23 cellular contexts compared by ENCODE assay signal in the genomic region with DNA sequence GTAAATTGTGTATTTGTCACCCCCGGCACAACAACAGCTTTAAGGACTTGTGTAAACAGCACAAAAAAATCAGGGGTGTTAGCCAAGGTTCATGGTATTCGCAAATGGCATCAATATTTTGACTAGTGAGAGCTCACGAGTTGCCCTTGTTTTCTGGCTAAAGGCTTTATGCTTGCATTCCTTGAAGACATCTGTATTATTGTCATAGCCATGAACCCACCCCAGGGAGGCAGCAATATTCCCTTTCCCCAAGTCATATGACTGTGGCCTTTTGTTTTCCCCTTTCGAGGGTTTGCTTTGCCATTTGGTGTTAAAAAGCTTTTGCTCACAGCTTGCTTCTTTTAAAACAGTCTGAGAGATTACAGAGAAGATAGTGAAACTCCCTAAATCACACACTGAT.
A peak's percentile ranks its signal among the peaks of the same experiment; 100 is the strongest.
DNase-seq lines count a peak whose midpoint lies in the region; ATAC-seq and TF ChIP-seq lines count a peak whose summit lies in the region.
"Had no signal": no experiment of that assay in that cellular context is flagged by ENCODE, and none has a peak within 500 bp of the region (broad histone marks: within the 10 kb centered on the region; RNA-seq: fewer than 3 reads in every experiment).

No MANE protein-coding gene starts in this region.

- peaks cover 7% of the 10 kb centered on the region for H3K36me3 Mint-ChIP-seq in HFFc6 (ENCODE audit: low read depth)
- no peaks in the 10 kb centered on the region for H3K36me3 Mint-ChIP-seq in activated CD4-positive, alpha-beta T cell treated with anti-CD3 and anti-CD28 coated beads for 36 hours (ENCODE audit: low read depth)

- intact Hi-C loops in activated CD4-positive, alpha-beta T cell treated with anti-CD3 and anti-CD28 coated beads for 36 hours (cut with DNase I, micrococcal nuclease) = no loop called here

- TF ChIP-seq CTCF in HFFc6 (IDR thresholded peaks at IDR 0.05) (no peak), choroid plexus epithelial cell (conservative IDR thresholded peaks at IDR 0.05; ENCODE audit: low read depth, low read length) (no peak)

- POLR2A ChIA-PET in activated CD4-positive, alpha-beta T cell treated with anti-CD3 and anti-CD28 coated beads for 36 hours (lab: Charles Lee) = no interaction called here

- peaks cover 27% of the 10 kb centered on the region for H3K4me1 Mint-ChIP-seq in HFFc6 (ENCODE audit: low read depth)
- H3K4me1 Mint-ChIP-seq in activated CD4-positive, alpha-beta T cell treated with anti-CD3 and anti-CD28 coated beads for 36 hours = no peaks in the 10 kb centered on the region

- H3K9ac ChIP-seq in subcutaneous abdominal adipose tissue (ENCODE audit: low read length in 5 of 5) = peak overlapping the region in 1 of 5 donors; percentile 5

- CTCF ChIA-PET in activated CD4-positive, alpha-beta T cell treated with anti-CD3 and anti-CD28 coated beads for 36 hours (lab: Charles Lee) = no interaction called here

- H3K27ac Mint-ChIP-seq in HFFc6 = peak overlapping the region; percentile 68; the same call in 1 of the 2 replicates
- no peak overlapping the region for H3K27ac Mint-ChIP-seq in activated CD4-positive, alpha-beta T cell treated with anti-CD3 and anti-CD28 coated beads for 36 hours
- H3K27ac Mint-ChIP-seq: stimulated activated naive CD8-positive, alpha-beta T cell treated with anti-CD3 and anti-CD28 coated beads, Interleukin-15, Interleukin-2, amounts not matched to agents 100 ng/mL and 50 ng/mL, for 24 hours had no signal

- H3K4me3 Mint-ChIP-seq in HFFc6 = peak overlapping the region; percentile 43
- no peak overlapping the region for H3K4me3 Mint-ChIP-seq in activated CD4-positive, alpha-beta T cell treated with anti-CD3 and anti-CD28 coated beads for 36 hours
- H3K4me3 Mint-ChIP-seq: stimulated activated naive CD8-positive, alpha-beta T cell treated with anti-CD3 and anti-CD28 coated beads, Interleukin-15, Interleukin-2, amounts not matched to agents 100 ng/mL and 50 ng/mL, for 24 hours had no signal

- H3K9me3 Mint-ChIP-seq in HFFc6 = no peaks in the 10 kb centered on the region
- no peaks in the 10 kb centered on the region for H3K9me3 Mint-ChIP-seq in activated CD4-positive, alpha-beta T cell treated with anti-CD3 and anti-CD28 coated beads for 36 hours (ENCODE audit: low read depth)
- H3K9me3 Mint-ChIP-seq: stimulated activated naive CD8-positive, alpha-beta T cell treated with anti-CD3 and anti-CD28 coated beads, Interleukin-15, Interleukin-2, amounts not matched to agents 100 ng/mL and 50 ng/mL, for 24 hours had no signal

- WGBS in mesodermal cell (ENCODE audit: insufficient coverage in 2 of 2), 2 experiments = 73 to 86% methylated on average over 3 of the region's 4 CpGs

- no peaks in the 10 kb centered on the region for H3K9me3 ChIP-seq in mesodermal cell (ENCODE audit: control insufficient read depth, low read length)
- no peaks in the 10 kb centered on the region for H3K9me3 ChIP-seq in subcutaneous abdominal adipose tissue (ENCODE audit: control insufficient read depth in 5 of 5, low read length in 5 of 5)
- H3K9me3 ChIP-seq: left lung, mucosa of descending colon, upper lobe of left lung had no signal

- no peak overlapping the region for H3K4me3 ChIP-seq in choroid plexus epithelial cell (ENCODE audit: low read depth, low read length)
- H3K4me3 ChIP-seq in mesodermal cell (ENCODE audit: extremely low read depth, insufficient read depth, low read length, poor library complexity, severe bottlenecking) = no peak overlapping the region
- no peak overlapping the region for H3K4me3 ChIP-seq in subcutaneous abdominal adipose tissue (ENCODE audit: low read depth in 1 of 5, low read length in 5 of 5)
- H3K4me3 ChIP-seq: left lung, mucosa of descending colon, PC-9, upper lobe of left lung had no signal

- H3K4me1 ChIP-seq in mesodermal cell (ENCODE audit: control insufficient read depth, insufficient read depth, low read length, poor library complexity, severe bottlenecking) = no peaks in the 10 kb centered on the region
- H3K4me1 ChIP-seq in subcutaneous abdominal adipose tissue (ENCODE audit: control insufficient read depth in 5 of 5, insufficient read depth in 5 of 5, low read length in 5 of 5) = peaks cover 0 to 20% (median 18%) of the 10 kb centered on the region in 5 donors
- H3K4me1 ChIP-seq: left lung, upper lobe of left lung had no signal

- DNase-seq in HFFc6 (no peak), choroid plexus epithelial cell (ENCODE audit: low read depth) (peak; percentile 50), NOMO-1 (lab: John Stamatoyannopoulos, UW; ENCODE audit: unreplicated experiment in 2 of 2) (no peak), GDM1 (lab: John Stamatoyannopoulos, UW) (no peak)
- DNase-seq in activated naive CD4-positive, alpha-beta T cell treated with anti-CD3 and anti-CD28 coated beads, Interleukin-2, amount 50 U/mL, for 16 hours = no peak
- no peak for DNase-seq in activated CD4-positive, alpha-beta T cell treated with anti-CD3 and anti-CD28 coated beads for 36 hours
- DNase-seq: activated CD4-positive, alpha-beta T cell treated with anti-CD3 and anti-CD28 coated beads for 1 hour; H7; left lung; mucosa of descending colon; NCI-H1436 treated with DMSO at 0.1 percent for 48 hours; NCI-H2171 treated with DMSO at 0.1 percent for 48 hours; NCI-H774; occipital lobe; PC-9; right cardiac atrium; T1000; upper lobe of left lung had no signal

- ATAC-seq in activated CD4-positive, alpha-beta T cell treated with anti-CD3 and anti-CD28 coated beads for 36 hours = no peak
- ATAC-seq: esophagus mucosa, HepG2, left lung, mucosa of descending colon, right cardiac atrium had no signal

- H3K36me3 ChIP-seq in mesodermal cell (ENCODE audit: control insufficient read depth, insufficient read depth, low read length) = no peaks in the 10 kb centered on the region
- no peaks in the 10 kb centered on the region for H3K36me3 ChIP-seq in subcutaneous abdominal adipose tissue (ENCODE audit: control insufficient read depth in 5 of 5, insufficient read depth in 5 of 5, low read length in 5 of 5)
- H3K36me3 ChIP-seq: left lung, upper lobe of left lung had no signal

- no peaks in the 10 kb centered on the region; the same call in none of the 2 replicates for H3K27me3 Mint-ChIP-seq in HFFc6 (ENCODE audit: insufficient read depth)
- peaks cover 2% of the 10 kb centered on the region for H3K27me3 Mint-ChIP-seq in activated CD4-positive, alpha-beta T cell treated with anti-CD3 and anti-CD28 coated beads for 36 hours

- H3K27ac ChIP-seq in mesodermal cell (ENCODE audit: low read depth, low read length, severe bottlenecking) (peak overlapping the region; percentile 85), subcutaneous abdominal adipose tissue (ENCODE audit: low read depth, low read length) (peak overlapping the region; percentile 51)
- H3K27ac ChIP-seq: PC-9, upper lobe of left lung had no signal

- no peaks in the 10 kb centered on the region for H3K27me3 ChIP-seq in subcutaneous abdominal adipose tissue (ENCODE audit: control insufficient read depth in 5 of 5, insufficient read depth in 4 of 5, low read length in 5 of 5)
- H3K27me3 ChIP-seq: upper lobe of left lung had no signal
